Comparison of ENCODE assay signal across 8 cellular contexts in genomic region chr17:8435245-8436168, GRCh38. TPM values are rescaled to one million over a fixed set of nuclear protein-coding genes. Genes with fewer than 3 reads are reported as not detected.
DNase-seq lines count a peak whose midpoint lies in the region; ATAC-seq and TF ChIP-seq lines count a peak whose summit lies in the region.

Gene NDEL1, plus strand, starts transcription at chr17:8435884. Its CDS starts 8,388 bp downstream, at chr17:8444272.

- H3K27me3 ChIP-seq in iPS-18a (ENCODE audit: control insufficient read depth, insufficient read depth, low read length): no peaks in the 10 kb centered on the region
- H3K27me3 ChIP-seq in skeletal muscle satellite cell (ENCODE audit: control insufficient read depth, insufficient read depth, low read length): no peaks in the 10 kb centered on the region

- H3K36me3 ChIP-seq in iPS-18a (ENCODE audit: control insufficient read depth, low read depth, low read length) (no peaks in the 10 kb centered on the region), skeletal muscle satellite cell (ENCODE audit: insufficient read depth, low read length) (peaks cover 13% of the 10 kb centered on the region)

- DNase-seq in AG04449 (ENCODE audit: low read depth, low spot score) (peak; percentile 77), NCI-H2196 treated with DMSO at 0.1 percent for 48 hours (lab: John Stamatoyannopoulos, UW; ENCODE audit: unreplicated experiment) (peak; percentile 60), T47D (ENCODE audit: low read depth in 1 of 2, low spot score in 1 of 2) (peak; percentile 96 to 97)

- H3K9me3 ChIP-seq in iPS-18a (ENCODE audit: control insufficient read depth, low read depth, low read length) (no peaks in the 10 kb centered on the region), skeletal muscle satellite cell (replicated peaks; ENCODE audit: low read length) (no peaks in the 10 kb centered on the region)

- TF ChIP-seq CTCF in AG04449 (IDR thresholded peaks at IDR 0.05; ENCODE audit: insufficient read depth, low read length, missing control alignments) (no peak), VCaP (conservative IDR thresholded peaks at IDR 0.05) (no peak)

- in situ Hi-C loops in T47D (cut with HindIII; ENCODE audit: low pct_unique_long_range_greater_than_20kb, low sequenced_read_pairs): no loop called here

- CTCF ChIA-PET in AG04449 (lab: Yijun Ruan, JAX): interaction anchor here (0.9 to 3.4 kb wide), 4 partner anchors 10 to 350 kb away, joined by 3 to 13 read pairs (median 6); no protein-coding TSS in a partner anchor

- peak within 1 kb of the TSS; percentile 92 for H3K27ac ChIP-seq in VCaP
- H3K27ac ChIP-seq in iPS-18a (ENCODE audit: low read length): peak within 1 kb of the TSS; percentile 83

- POLR2A ChIA-PET in AG04449 (lab: Yijun Ruan, JAX): interaction anchor here (0.5 to 2.1 kb wide), 12 partner anchors 9 to 195 kb away, joined by 3 to 6 read pairs (median 4); partner anchors contain the start of gene MYH10

- H3K9ac ChIP-seq in iPS-18a (ENCODE audit: low read length) (peak within 1 kb of the TSS; percentile 70), skeletal muscle satellite cell (ENCODE audit: low read depth, low read length) (peak within 1 kb of the TSS; percentile 100)

- peak within 1 kb of the TSS; percentile 99 for H3K4me2 ChIP-seq in skeletal muscle satellite cell (ENCODE audit: low read length)

- H3K4me1 ChIP-seq in iPS-18a (ENCODE audit: control insufficient read depth, low read depth, low read length) (no peaks in the 10 kb centered on the region), skeletal muscle satellite cell (ENCODE audit: control insufficient read depth, insufficient read depth, low read length) (peaks cover 14% of the 10 kb centered on the region)

- peak; percentile 95 for ATAC-seq in GM18907 (IDR thresholded peaks at IDR 0.05; ENCODE audit: unreplicated experiment)
- peak; percentile 93 for ATAC-seq in HG03139 (IDR thresholded peaks at IDR 0.05; ENCODE audit: unreplicated experiment)

- H3K4me3 ChIP-seq in AG04449 (ENCODE audit: low read depth, low read length): peak within 1 kb of the TSS; percentile 93
- peak within 1 kb of the TSS; percentile 79 for H3K4me3 ChIP-seq in iPS-18a (ENCODE audit: low read length)
- H3K4me3 ChIP-seq in skeletal muscle satellite cell (ENCODE audit: low read length): peak within 1 kb of the TSS; percentile 95

RNA-seq across cellular contexts. Expression of gene NDEL1, which starts in this region (rescaled TPM):
- 48.9 and 55.9 TPM in 2 replicates for total RNA-seq in skeletal muscle satellite cell (2012; rRNA removed)

Comparison
In these comparisons a context has a peak if more than half of its experiments do, and no peak if none do; other contexts are left out.
1. Peak in every context shown above with its lines: DNase-seq, ATAC-seq, H3K4me3 ChIP-seq and H3K27ac ChIP-seq.